ENCODE assay signal across 17 cellular contexts in genomic region chr7:148492157-148492860, GRCh38.
DNase-seq lines count a peak whose midpoint lies in the region; ATAC-seq and TF ChIP-seq lines count a peak whose summit lies in the region.
"Had no signal": no experiment of that assay in that cellular context is flagged by ENCODE, and none has a peak within 500 bp of the region (broad histone marks: within the 10 kb centered on the region; RNA-seq: fewer than 3 reads in every experiment).

No MANE protein-coding gene starts in this region.

- H2AFZ ChIP-seq in GM23248, result no peak overlapping the region
- H2AFZ ChIP-seq: GM23338 had no signal

- intact Hi-C loops in cardiac septum (cut with DNase I), result no loop called here
- intact Hi-C loops in left ventricle myocardium superior (cut with micrococcal nuclease), result no loop called here

- no peaks in the 10 kb centered on the region for H3K4me1 ChIP-seq in GM23248 (ENCODE audit: insufficient read depth)

- H3K27me3 ChIP-seq in GM23248 (replicated peaks; ENCODE audit: insufficient read depth), result no peaks in the 10 kb centered on the region

- TF ChIP-seq CTCF in fibroblast of mammary gland (conservative IDR thresholded peaks at IDR 0.05; ENCODE audit: control insufficient read depth, insufficient read depth, low read depth, low read length), result no peak

- H3F3A ChIP-seq in GM23248 (ENCODE audit: insufficient read depth), result no peaks in the 10 kb centered on the region

- H3K9me2 ChIP-seq in GM23248 (ENCODE audit: insufficient read depth), result no peaks in the 10 kb centered on the region

- DNase-seq in cardiac septum (ENCODE audit: low spot score), result peak; percentile 1
- DNase-seq in left ventricle myocardium superior, result no peak
- DNase-seq in astrocyte of the hippocampus (ENCODE audit: low read depth, low spot score), result peak; percentile 24
- peak; percentile 66 for DNase-seq in fibroblast of mammary gland (ENCODE audit: low read depth)
- no peak for DNase-seq in erythroblast (lab: John Stamatoyannopoulos, UW)
- DNase-seq in GM23248, result no peak
- DNase-seq in stimulated activated CD8-positive, alpha-beta memory T cell treated with anti-CD3 and anti-CD28 coated beads, Interleukin-4, amount 100 ng/mL, for 48 hours, result no peak
- DNase-seq: DND-41, GDM1, KBM-7, MM.1S, NCI-H1105, NCI-H187 treated with DMSO at 0.1 percent for 48 hours, NCI-H510A treated with DMSO at 0.1 percent for 48 hours had no signal

- no peak overlapping the region for H3K9ac ChIP-seq in GM23248

- H3K79me2 ChIP-seq in GM23248 (ENCODE audit: insufficient read depth), result no peaks in the 10 kb centered on the region

- ATAC-seq in left ventricle myocardium superior (no peak), GM21529 (IDR thresholded peaks at IDR 0.05; ENCODE audit: unreplicated experiment) (no peak)
- ATAC-seq: GM23338 had no signal

- H3K4me3 ChIP-seq in fibroblast of mammary gland (ENCODE audit: control insufficient read depth, low read depth, low read length) (no peak overlapping the region), GM23248 (no peak overlapping the region)
- H3K4me3 ChIP-seq: GM23338 had no signal

- no peak overlapping the region for H3K4me2 ChIP-seq in GM23248 (ENCODE audit: unreplicated experiment)
- H3K4me2 ChIP-seq: GM23338 had no signal

- H3K27ac ChIP-seq in GM23248, result no peak overlapping the region
- H3K27ac ChIP-seq: HL-60 had no signal

- 41 to 46% methylated on average over 3 of the region's 3 CpGs for WGBS in GM23248 (ENCODE audit: low coverage in 1 of 2, low lambda C conversion rate in 2 of 2, missing lambda C conversion rate in 2 of 2), 2 experiments

- H4K20me1 ChIP-seq in GM23248 (ENCODE audit: insufficient read depth), result no peaks in the 10 kb centered on the region

- in situ Hi-C loops in GM23248 (cut with MboI), result no loop called here

- no peaks in the 10 kb centered on the region for H3K36me3 ChIP-seq in GM23248 (ENCODE audit: low read depth)

- no peak for TF ChIP-seq POLR2A in erythroblast (IDR thresholded peaks at IDR 0.05; ENCODE audit: low read length)

- H3K9me3 ChIP-seq in GM23248 (ENCODE audit: low read depth), result no peaks in the 10 kb centered on the region

Comparison
In these comparisons a context has a peak if more than half of its experiments do, and no peak if none do; other contexts are left out.
1. DNase-seq: peak in cardiac septum (single experiment), astrocyte of the hippocampus (single experiment) and fibroblast of mammary gland (single experiment); none in left ventricle myocardium superior (single experiment), erythroblast (0 of 2), GM23248 (single experiment) and stimulated activated CD8-positive, alpha-beta memory T cell treated with anti-CD3 and anti-CD28 coated beads, Interleukin-4, amount 100 ng/mL, for 48 hours (single experiment).